Comparison of ENCODE assay signal across 15 cellular contexts in genomic region chr3:195075199-195075940, GRCh38.
A peak's percentile ranks its signal among the peaks of the same experiment; 100 is the strongest.
DNase-seq lines count a peak whose midpoint lies in the region; FAIRE-seq and TF ChIP-seq lines count a peak whose summit lies in the region.
"Had no signal": no experiment of that assay in that cellular context is flagged by ENCODE, and none has a peak within 500 bp of the region (broad histone marks: within the 10 kb centered on the region; RNA-seq: fewer than 3 reads in every experiment).

No MANE protein-coding gene starts in this region.

- TF ChIP-seq RAD21 in H1 (IDR thresholded peaks at IDR 0.05 in 1 of 2, conservative IDR thresholded peaks at IDR 0.05 in 1 of 2; ENCODE audit: low read depth in 2 of 2, low read length in 2 of 2): no peak

- TF ChIP-seq POLR2A in H1 (IDR thresholded peaks at IDR 0.05; ENCODE audit: control extremely low read depth in 1 of 2, low read depth in 2 of 2, low read length in 2 of 2) (no peak), vagina (IDR thresholded peaks at IDR 0.05) (no peak), testis (IDR thresholded peaks at IDR 0.05) (no peak), esophagus muscularis mucosa (IDR thresholded peaks at IDR 0.05; ENCODE audit: low read depth) (no peak)

- no peak overlapping the region for H2AFZ ChIP-seq in H1 (ENCODE audit: low read length)
- H2AFZ ChIP-seq: PC-9 had no signal

- no peak overlapping the region for H3K18ac ChIP-seq in H1 (ENCODE audit: extremely low read depth, low read length)

- CTCF ChIA-PET in H1 (lab: Charles Lee; ENCODE audit: partially characterized antibody): interaction anchor here (0.6 to 1.5 kb wide), 5 partner anchors 12 to 449 kb away, joined by 3 to 4 read pairs (median 3); no protein-coding TSS in a partner anchor

- TF ChIP-seq CTCF in HL-60 (IDR thresholded peaks at IDR 0.05; ENCODE audit: insufficient read depth, low read length) (no peak), H1 (IDR thresholded peaks at IDR 0.05; ENCODE audit: control extremely low read depth in 1 of 3, insufficient read depth in 1 of 3, low read depth in 1 of 3, low read length in 3 of 3) (no peak), vagina (IDR thresholded peaks at IDR 0.05) (no peak), testis (IDR thresholded peaks at IDR 0.05) (no peak), esophagus muscularis mucosa (IDR thresholded peaks at IDR 0.05) (no peak)

- WGBS in H1 (ENCODE audit: extremely low coverage in 1 of 2, insufficient coverage in 1 of 2, insufficient read length in 1 of 2, insufficient replicate concordance in 2 of 2, low coverage in 1 of 2, low lambda C conversion rate in 2 of 2, missing lambda C conversion rate in 1 of 2), 2 experiments: 86% methylated on average over 12 of the region's 14 CpGs; no CpG with 5 or more reads in 1 of the 2 experiments
- 85 to 94% methylated on average over 8 to 14 of the region's 14 CpGs for WGBS in testis, 2 donors
- 87% methylated on average over 10 of the region's 14 CpGs for WGBS in esophagus muscularis mucosa

- H3K9ac ChIP-seq in BLaER1: no peak overlapping the region; the same call in 1 of the 2 replicates
- no peak overlapping the region for H3K9ac ChIP-seq in H1 (replicated peaks in 1 of 4; ENCODE audit: extremely low read depth in 1 of 4, low read depth in 3 of 4, low read length in 3 of 4)

- H2BK120ac ChIP-seq in H1 (replicated peaks; ENCODE audit: low read depth, low read length): no peak overlapping the region

- no peaks in the 10 kb centered on the region for H3K79me2 ChIP-seq in H1 (ENCODE audit: control insufficient read depth in 1 of 2, insufficient read depth in 2 of 2, low read length in 2 of 2)

- no peak overlapping the region for H4K91ac ChIP-seq in H1 (replicated peaks; ENCODE audit: insufficient read length, low read length)

- H4K8ac ChIP-seq in H1 (ENCODE audit: extremely low read depth, insufficient read depth, low read length): no peak overlapping the region

- no peaks in the 10 kb centered on the region for H3K27me3 ChIP-seq in BLaER1
- no peaks in the 10 kb centered on the region for H3K27me3 ChIP-seq in HL-60 (ENCODE audit: insufficient read depth, poor library complexity, severe bottlenecking)
- no peaks in the 10 kb centered on the region for H3K27me3 ChIP-seq in H1 (replicated peaks in 1 of 4; ENCODE audit: control insufficient read depth in 3 of 4, extremely low read depth in 1 of 4, insufficient read depth in 3 of 4, low read length in 3 of 4)
- H3K27me3 ChIP-seq in vagina: no peaks in the 10 kb centered on the region
- no peaks in the 10 kb centered on the region for H3K27me3 ChIP-seq in testis
- H3K27me3 ChIP-seq in esophagus muscularis mucosa: no peaks in the 10 kb centered on the region
- H3K27me3 ChIP-seq: cardiac muscle cell had no signal

- H2AK5ac ChIP-seq in H1 (ENCODE audit: low read depth, low read length): no peak overlapping the region

- no peak for FAIRE-seq in H1 (lab: Jason Lieb, UNC)

- H2BK12ac ChIP-seq in H1 (ENCODE audit: low read depth, low read length): no peak overlapping the region

- POLR2A ChIA-PET in H1 (lab: Charles Lee; ENCODE audit: partially characterized antibody): interaction anchor here (1.8 kb wide), 1 partner anchor 12 kb away, joined by 6 read pairs; no protein-coding TSS in a partner anchor

- intact Hi-C loops in vagina (cut with DNase I): no loop called here
- intact Hi-C loops in testis (cut with DNase I; ENCODE audit: low total_unique reads): no loop called here
- intact Hi-C loops in esophagus muscularis mucosa (cut with DNase I): no loop called here

- H3K23me2 ChIP-seq in H1 (ENCODE audit: low read depth, low read length): no peaks in the 10 kb centered on the region

- H3K56ac ChIP-seq in H1 (replicated peaks; ENCODE audit: insufficient read length, low read depth, low read length): no peak overlapping the region

- H3K4me1 ChIP-seq in BLaER1 (peaks cover 88% of the 10 kb centered on the region), H1 (replicated peaks in 1 of 4; ENCODE audit: control insufficient read depth in 3 of 4, insufficient read depth in 4 of 4, low read length in 3 of 4) (peaks cover 0 to 11% (median 5%) of the 10 kb centered on the region in 4 experiments; a peak in 4 of 7 replicates), vagina (peaks cover under 1% of the 10 kb centered on the region), testis (no peaks in the 10 kb centered on the region), esophagus muscularis mucosa (peaks cover under 1 to 11% (median 8%) of the 10 kb centered on the region in 4 donors)

- no peaks in the 10 kb centered on the region; the same call in 1 of the 2 replicates for H3K79me1 ChIP-seq in H1 (ENCODE audit: low read depth, low read length)

- H3K4me3 ChIP-seq in BLaER1 (no peak overlapping the region), HL-60 (replicated peaks; ENCODE audit: insufficient read depth, low read length) (no peak overlapping the region), H1 (ENCODE audit: extremely low read depth in 1 of 4, insufficient read depth in 2 of 4, low read depth in 3 of 4, low read length in 4 of 4) (no peak overlapping the region), vagina (no peak overlapping the region), testis (no peak overlapping the region), esophagus muscularis mucosa (no peak overlapping the region)
- H3K4me3 ChIP-seq: cardiac muscle cell, PC-9 had no signal

- DNase-seq in HL-60 (ENCODE audit: low read depth in 1 of 2, low spot score in 1 of 2): peak in 1 of 2 experiments; percentile 51
- no peak for DNase-seq in H1 (ENCODE audit: low read depth in 1 of 2, low spot score in 2 of 2)
- peak; percentile 90 for DNase-seq in myocyte (ENCODE audit: low read depth)
- DNase-seq in vagina (ENCODE audit: extremely low spot score in 2 of 2): no peak
- no peak for DNase-seq in NK-92 treated with Interleukin-12 subunit alpha and Interleukin-12 subunit beta, amount 100 ng/mL, for 24 hours (lab: John Stamatoyannopoulos, UW)
- DNase-seq in testis: no peak
- no peak for DNase-seq in esophagus muscularis mucosa (ENCODE audit: extremely low spot score)
- DNase-seq: activated naive CD4-positive, alpha-beta T cell treated with anti-CD3 and anti-CD28 coated beads, Interleukin-2, amount 50 U/mL, for 16 hours; C1 segment of cervical spinal cord; NCI-H146; NCI-H510A treated with DMSO at 0.1 percent for 48 hours; PC-9; T-helper 1 cell had no signal

- no peak overlapping the region for H3K14ac ChIP-seq in H1 (ENCODE audit: insufficient read length)

- H3K9me3 ChIP-seq in BLaER1 (no peaks in the 10 kb centered on the region), H1 (ENCODE audit: insufficient read depth in 2 of 2, low read depth in 1 of 2, low read length in 1 of 2) (no peaks in the 10 kb centered on the region), vagina (no peaks in the 10 kb centered on the region), testis (no peaks in the 10 kb centered on the region), esophagus muscularis mucosa (no peaks in the 10 kb centered on the region)

- H3K36me3 ChIP-seq in BLaER1: no peaks in the 10 kb centered on the region
- no peaks in the 10 kb centered on the region for H3K36me3 ChIP-seq in H1 (ENCODE audit: control insufficient read depth in 2 of 4, insufficient read depth in 4 of 4, low read length in 3 of 4)
- H3K36me3 ChIP-seq in vagina: no peaks in the 10 kb centered on the region
- H3K36me3 ChIP-seq in testis (ENCODE audit: low read depth, missing control alignments): no peaks in the 10 kb centered on the region
- H3K36me3 ChIP-seq in esophagus muscularis mucosa: peaks cover 0 to 8% (median 0%) of the 10 kb centered on the region in 4 donors
- H3K36me3 ChIP-seq: cardiac muscle cell had no signal

- H2BK15ac ChIP-seq in H1 (ENCODE audit: low read length): no peak overlapping the region

- H3K4me2 ChIP-seq in BLaER1 (peak overlapping the region; percentile 95), H1 (ENCODE audit: insufficient read depth in 1 of 2, low read depth in 2 of 2, low read length in 2 of 2) (no peak overlapping the region)
- H3K4me2 ChIP-seq: PC-9 had no signal

- no peak overlapping the region for H3K4ac ChIP-seq in H1 (replicated peaks; ENCODE audit: insufficient read length, low read depth, low read length)

- no peak overlapping the region for H2BK20ac ChIP-seq in H1 (ENCODE audit: low read length)

- H2BK5ac ChIP-seq in H1 (ENCODE audit: low read depth, low read length): no peak overlapping the region

- H4K20me1 ChIP-seq in BLaER1: no peaks in the 10 kb centered on the region
- H4K20me1 ChIP-seq in H1 (replicated peaks in 1 of 2; ENCODE audit: control insufficient read depth in 1 of 2, insufficient read depth in 2 of 2, low read length in 2 of 2): peaks cover 0 to 2% of the 10 kb centered on the region in 2 experiments

- TF ChIP-seq EP300 in H1 (IDR thresholded peaks at IDR 0.05; ENCODE audit: borderline replicate concordance in 1 of 2, low read depth in 2 of 2, low read length in 2 of 2) (no peak), esophagus muscularis mucosa (IDR thresholded peaks at IDR 0.05) (no peak)

- no peak overlapping the region for H4K5ac ChIP-seq in H1 (ENCODE audit: insufficient read length, low read depth, low read length)

- no peak overlapping the region for H3K23ac ChIP-seq in H1 (ENCODE audit: insufficient read length)

- H3K27ac ChIP-seq in BLaER1 (peak overlapping the region; percentile 92), HL-60 (replicated peaks) (peak overlapping the region; percentile 10; the same call in 1 of the 2 replicates), H1 (ENCODE audit: low read depth, low read length) (no peak overlapping the region), vagina (no peak overlapping the region), testis (no peak overlapping the region), esophagus muscularis mucosa (replicated peaks in 1 of 4) (no peak overlapping the region)
- H3K27ac ChIP-seq: cardiac muscle cell, PC-9 had no signal

TF ChIP-seq in H1, 55 proteins besides CTCF, POLR2A, EP300 and RAD21:
- 0 out of 2 replicates have a peak, but pooled peaks have one; percentile 46 for TF ChIP-seq E2F6 (IDR thresholded peaks at IDR 0.05)
- TF ChIP-seq SIN3A (conservative IDR thresholded peaks at IDR 0.05 in 1 of 2, IDR thresholded peaks at IDR 0.05 in 1 of 2; ENCODE audit: low read depth in 1 of 2, low read length in 2 of 2): no peak
- TF ChIP-seq NANOG (IDR thresholded peaks at IDR 0.05; ENCODE audit: insufficient read depth, low read depth, low read length, poor library complexity, severe bottlenecking): no peak
- no peak for TF ChIP-seq ASH2L (IDR thresholded peaks at IDR 0.05; ENCODE audit: low read length)

Comparison
In these comparisons a context has a peak if more than half of its experiments do, and no peak if none do; other contexts are left out.
1. H3K27ac ChIP-seq: peak in BLaER1 (single experiment) and HL-60 (single experiment); none in H1 (single experiment), vagina (single experiment), testis (0 of 2) and esophagus muscularis mucosa (0 of 4).